8 cellular contexts compared by ENCODE assay signal in genomic region chr15:31200735-31201151, GRCh38.
A peak's percentile ranks its signal among the peaks of the same experiment; 100 is the strongest.
DNase-seq lines count a peak whose midpoint lies in the region; ATAC-seq and TF ChIP-seq lines count a peak whose summit lies in the region.

No MANE protein-coding gene starts in this region.

- peak overlapping the region; percentile 31 for H3K27ac Mint-ChIP-seq in activated CD4-positive, alpha-beta T cell treated with anti-CD3 and anti-CD28 coated beads, Interleukin-2, amount 10 ng/mL, durations not matched to agents 7 days and 5 days
- peak overlapping the region; percentile 76 for H3K27ac Mint-ChIP-seq in stimulated activated memory B cell treated with anti-CD40 and anti-IgM and Interleukin-4, amounts not matched to agents 10 μg/mL and 1 μg/mL and 100 μg/mL, for 72 hours

- no peak for TF ChIP-seq CTCF in mucosa of descending colon (IDR thresholded peaks at IDR 0.05)
- TF ChIP-seq CTCF in omental fat pad (IDR thresholded peaks at IDR 0.05) = no peak

- POLR2A ChIA-PET in activated CD4-positive, alpha-beta T cell treated with anti-CD3 and anti-CD28 coated beads, Interleukin-2, amount 10 ng/mL, durations not matched to agents 7 days and 5 days (lab: Charles Lee) = no interaction called here

- H3K4me1 Mint-ChIP-seq in activated CD4-positive, alpha-beta T cell treated with anti-CD3 and anti-CD28 coated beads, Interleukin-2, amount 10 ng/mL, durations not matched to agents 7 days and 5 days = peaks cover 45% of the 10 kb centered on the region
- H3K4me1 Mint-ChIP-seq in stimulated activated memory B cell treated with anti-CD40 and anti-IgM and Interleukin-4, amounts not matched to agents 10 μg/mL and 1 μg/mL and 100 μg/mL, for 72 hours = peaks cover 44% of the 10 kb centered on the region

- no peaks in the 10 kb centered on the region for H3K9me3 ChIP-seq in mucosa of descending colon

- CTCF ChIA-PET in activated CD4-positive, alpha-beta T cell treated with anti-CD3 and anti-CD28 coated beads, Interleukin-2, amount 10 ng/mL, durations not matched to agents 7 days and 5 days (lab: Charles Lee) = interaction anchor here (0.6 to 2.8 kb wide), 8 partner anchors 14 to 298 kb away, joined by 3 to 17 read pairs (median 4); no protein-coding TSS in a partner anchor

- intact Hi-C loops in mucosa of descending colon (cut with DNase I, micrococcal nuclease) = loop anchor here in 1 of 2 donors (10.0 kb wide), 1 partner anchor 284 kb away; no protein-coding TSS in a partner anchor

- H3K36me3 ChIP-seq in mucosa of descending colon (ENCODE audit: low read depth) = no peaks in the 10 kb centered on the region

- no peak overlapping the region for H3K4me3 Mint-ChIP-seq in activated CD4-positive, alpha-beta T cell treated with anti-CD3 and anti-CD28 coated beads, Interleukin-2, amount 10 ng/mL, durations not matched to agents 7 days and 5 days
- no peak overlapping the region for H3K4me3 Mint-ChIP-seq in stimulated activated memory B cell treated with anti-CD40 and anti-IgM and Interleukin-4, amounts not matched to agents 10 μg/mL and 1 μg/mL and 100 μg/mL, for 72 hours

- H3K27me3 Mint-ChIP-seq in activated CD4-positive, alpha-beta T cell treated with anti-CD3 and anti-CD28 coated beads, Interleukin-2, amount 10 ng/mL, durations not matched to agents 7 days and 5 days = peaks cover 18% of the 10 kb centered on the region
- peaks cover 9% of the 10 kb centered on the region for H3K27me3 Mint-ChIP-seq in stimulated activated memory B cell treated with anti-CD40 and anti-IgM and Interleukin-4, amounts not matched to agents 10 μg/mL and 1 μg/mL and 100 μg/mL, for 72 hours

- no peaks in the 10 kb centered on the region for H3K36me3 Mint-ChIP-seq in activated CD4-positive, alpha-beta T cell treated with anti-CD3 and anti-CD28 coated beads, Interleukin-2, amount 10 ng/mL, durations not matched to agents 7 days and 5 days (ENCODE audit: low read depth)
- no peaks in the 10 kb centered on the region for H3K36me3 Mint-ChIP-seq in stimulated activated memory B cell treated with anti-CD40 and anti-IgM and Interleukin-4, amounts not matched to agents 10 μg/mL and 1 μg/mL and 100 μg/mL, for 72 hours

- H3K4me1 ChIP-seq in mucosa of descending colon (ENCODE audit: low read depth) = no peaks in the 10 kb centered on the region

- H3K9me3 Mint-ChIP-seq in activated CD4-positive, alpha-beta T cell treated with anti-CD3 and anti-CD28 coated beads, Interleukin-2, amount 10 ng/mL, durations not matched to agents 7 days and 5 days = no peaks in the 10 kb centered on the region
- peaks cover 2% of the 10 kb centered on the region for H3K9me3 Mint-ChIP-seq in stimulated activated memory B cell treated with anti-CD40 and anti-IgM and Interleukin-4, amounts not matched to agents 10 μg/mL and 1 μg/mL and 100 μg/mL, for 72 hours

- no peak overlapping the region for H3K4me3 ChIP-seq in mucosa of descending colon

- DNase-seq in AG08395 (ENCODE audit: low spot score) (peak; percentile 32), HPDE6-E6E7 (ENCODE audit: extremely low spot score) (peak; percentile 47), ecto neural progenitor cell (ENCODE audit: low spot score) (peak; percentile 83), mucosa of descending colon (peak; percentile 65 to 88 (median 77)), omental fat pad (ENCODE audit: low spot score) (no peak)
- peak; percentile 84 for DNase-seq in activated CD4-positive, alpha-beta T cell treated with anti-CD3 and anti-CD28 coated beads, Interleukin-2, amount 10 ng/mL, durations not matched to agents 7 days and 5 days

- ATAC-seq in mucosa of descending colon (peak; percentile 77), omental fat pad (ENCODE audit: low FRiP score) (no peak), HG03520 (IDR thresholded peaks at IDR 0.05; ENCODE audit: unreplicated experiment) (no peak)
- peak; percentile 70 for ATAC-seq in stimulated activated memory B cell treated with anti-CD40 and anti-IgM and Interleukin-4, amounts not matched to agents 10 μg/mL and 1 μg/mL and 100 μg/mL, for 72 hours

Comparison
In these comparisons a context has a peak if more than half of its experiments do, and no peak if none do; other contexts are left out.
1. ATAC-seq: peak in mucosa of descending colon (single experiment) and stimulated activated memory B cell treated with anti-CD40 and anti-IgM and Interleukin-4, amounts not matched to agents 10 μg/mL and 1 μg/mL and 100 μg/mL, for 72 hours (single experiment); none in omental fat pad (single experiment) and HG03520 (single experiment).